In genomic region chrX:64976673-64977040, GRCh38 we compare ENCODE assay signal across 8 cellular contexts. TPM values are rescaled to one million over a fixed set of nuclear protein-coding genes. Genes with fewer than 3 reads are reported as not detected.
DNase-seq lines count a peak whose midpoint lies in the region; ATAC-seq and TF ChIP-seq lines count a peak whose summit lies in the region.

No MANE protein-coding gene starts in this region.

- H3K36me3 ChIP-seq in ectodermal cell (ENCODE audit: control insufficient read depth, insufficient read depth, low read length): no peaks in the 10 kb centered on the region

- H3K27ac ChIP-seq in CD4-positive, alpha-beta T cell (ENCODE audit: low read depth, low read length): no peak overlapping the region
- H3K27ac ChIP-seq in ectodermal cell (ENCODE audit: insufficient read depth, low read depth, low read length, poor library complexity, severe bottlenecking): no peak overlapping the region

- H3K9me3 ChIP-seq in CD4-positive, alpha-beta T cell (ENCODE audit: control insufficient read depth, low read length): no peaks in the 10 kb centered on the region
- no peaks in the 10 kb centered on the region for H3K9me3 ChIP-seq in ectodermal cell (ENCODE audit: control insufficient read depth, low read length)

- no peak for DNase-seq in CD4-positive, alpha-beta T cell
- DNase-seq in osteocyte (ENCODE audit: extremely low spot score, unreplicated experiment): no peak
- no peak for DNase-seq in HCEC 1CT
- DNase-seq in NCI-H1436 treated with DMSO at 0.1 percent for 48 hours (lab: John Stamatoyannopoulos, UW): no peak
- DNase-seq in activated CD4-positive, alpha-beta T cell treated with anti-CD3 and anti-CD28 coated beads, Interleukin-2, amount 50 U/mL, for 48 hours: no peak

- peak overlapping the region; percentile 60 for H3K4me3 ChIP-seq in ectodermal cell (ENCODE audit: insufficient read depth, low read depth, low read length)

- H3K4me1 ChIP-seq in ectodermal cell (ENCODE audit: control insufficient read depth, insufficient read depth, low read length): no peaks in the 10 kb centered on the region

- ATAC-seq in CD4-positive, alpha-beta T cell (ENCODE audit: poor library complexity): peak; percentile 7
- ATAC-seq in GM21390 (IDR thresholded peaks at IDR 0.05; ENCODE audit: unreplicated experiment): peak; percentile 28
- ATAC-seq in HG03571 (IDR thresholded peaks at IDR 0.05; ENCODE audit: unreplicated experiment): peak; percentile 24

- WGBS in ectodermal cell, 2 experiments: 1% methylated on average over 10 to 11 of the region's 11 CpGs

- no peak for TF ChIP-seq CTCF in CD4-positive, alpha-beta T cell (IDR thresholded peaks at IDR 0.05)
- no peak for TF ChIP-seq CTCF in osteocyte (IDR thresholded peaks at IDR 0.05)

- CTCF ChIA-PET in CD4-positive, alpha-beta T cell (lab: Charles Lee): interaction anchor here (0.5 to 2.4 kb wide), 2 partner anchors 58 to 649 kb away, joined by 3 to 12 read pairs; partner anchors contain the start of gene ZC3H12B

- H3K36me3 Mint-ChIP-seq in CD4-positive, alpha-beta T cell (ENCODE audit: low read depth): peaks cover 10% of the 10 kb centered on the region
- H3K36me3 Mint-ChIP-seq in osteocyte (ENCODE audit: unreplicated experiment): no peaks in the 10 kb centered on the region

- intact Hi-C loops in CD4-positive, alpha-beta T cell (cut with DNase I, micrococcal nuclease): loop anchor here (1.0 to 10.0 kb wide), 5 partner anchors 58 to 1414 kb away; partner anchors contain the start of genes AMER1 (in 2 of the 2), LAS1L (in 1 of the 2), MTMR8 (in 1 of the 2) and ZC3H12B (in 1 of the 2)

- POLR2A ChIA-PET in CD4-positive, alpha-beta T cell (lab: Charles Lee): interaction anchor here (1.0 to 3.1 kb wide), 2 partner anchors 58 to 558 kb away, joined by 3 to 21 read pairs; partner anchors contain the start of genes LAS1L and ZC3H12B

- H3K27ac Mint-ChIP-seq in CD4-positive, alpha-beta T cell: peak overlapping the region; percentile 81
- H3K27ac Mint-ChIP-seq in osteocyte (ENCODE audit: unreplicated experiment): no peak overlapping the region

- H3K27me3 ChIP-seq in CD4-positive, alpha-beta T cell (ENCODE audit: control insufficient read depth, insufficient read depth, low read length): no peaks in the 10 kb centered on the region
- H3K27me3 ChIP-seq in ectodermal cell (ENCODE audit: control insufficient read depth, insufficient read depth, low read length, poor library complexity, severe bottlenecking): no peaks in the 10 kb centered on the region

- H3K4me1 Mint-ChIP-seq in CD4-positive, alpha-beta T cell (ENCODE audit: low read depth): peaks cover 25% of the 10 kb centered on the region
- peaks cover 5% of the 10 kb centered on the region for H3K4me1 Mint-ChIP-seq in osteocyte (ENCODE audit: unreplicated experiment)

- H3K4me3 Mint-ChIP-seq in CD4-positive, alpha-beta T cell: peak overlapping the region; percentile 98
- peak overlapping the region; percentile 87 for H3K4me3 Mint-ChIP-seq in osteocyte (ENCODE audit: unreplicated experiment)

- no peaks in the 10 kb centered on the region for H3K9me3 Mint-ChIP-seq in CD4-positive, alpha-beta T cell
- H3K9me3 Mint-ChIP-seq in osteocyte (ENCODE audit: unreplicated experiment): peaks cover 13% of the 10 kb centered on the region

- H3K27me3 Mint-ChIP-seq in CD4-positive, alpha-beta T cell: no peaks in the 10 kb centered on the region
- H3K27me3 Mint-ChIP-seq in osteocyte (ENCODE audit: unreplicated experiment): no peaks in the 10 kb centered on the region

RNA-seq across cellular contexts. Expression of gene ZC4H2, which starts 0.4 kb away (rescaled TPM):
- 1 to 10 TPM; 7.8 to 8.7 TPM for total RNA-seq in CD4-positive, alpha-beta T cell
- polyA plus RNA-seq in ectodermal cell (2013, experiment 1 of 4): 36.7 TPM
- 42.3 TPM for polyA plus RNA-seq in ectodermal cell (2013, experiment 2 of 4)
- polyA plus RNA-seq in ectodermal cell (2013, experiment 3 of 4): 28.1 TPM
- 33.9 TPM for polyA plus RNA-seq in ectodermal cell (2013, experiment 4 of 4)
- total RNA-seq in osteocyte: 14.8 and 17.5 TPM in 2 replicates

RNA-seq across cellular contexts. Expression of gene ZC3H12B, which starts 58.0 kb away (rescaled TPM):
- total RNA-seq in CD4-positive, alpha-beta T cell: 1 to 10 TPM; 1.3 to 2.1 TPM
- polyA plus RNA-seq in ectodermal cell (2013, experiment 1 of 4): 5.9 TPM
- 6.1 TPM for polyA plus RNA-seq in ectodermal cell (2013, experiment 2 of 4)
- 3.4 TPM for polyA plus RNA-seq in ectodermal cell (2013, experiment 3 of 4)
- 5.6 TPM for polyA plus RNA-seq in ectodermal cell (2013, experiment 4 of 4)
- 0.94 and 0.97 TPM in 2 replicates for total RNA-seq in osteocyte
